7 cellular contexts compared by ENCODE assay signal in genomic region chr16:88193706-88194396, GRCh38.
DNase-seq lines count a peak whose midpoint lies in the region; ATAC-seq and TF ChIP-seq lines count a peak whose summit lies in the region.
"Not testable (repeated sequence)": the region's sequence is repeated elsewhere in the genome, so short reads cannot be mapped to it uniquely, and the experiment has no call there.

No MANE protein-coding gene starts in this region.

- peak; percentile 72 to 92 (median 88) for ATAC-seq in right lobe of liver
- peak; percentile 85 to 88 for ATAC-seq in gastrocnemius medialis

- H3K27me3 ChIP-seq in GM06990 (replicated peaks; ENCODE audit: control insufficient read depth, insufficient read depth, low read length); right lobe of liver; gastrocnemius medialis: not testable (repeated sequence)
- H3K27me3 ChIP-seq in esophagus squamous epithelium, result peaks cover 0 to 36% (median 0%) of the 10 kb centered on the region in 4 donors

- TF ChIP-seq POLR2A in esophagus squamous epithelium (IDR thresholded peaks at IDR 0.05); right lobe of liver (IDR thresholded peaks at IDR 0.05); gastrocnemius medialis (IDR thresholded peaks at IDR 0.05): not testable (repeated sequence)

- in situ Hi-C loops in gastrocnemius medialis (cut with MboI; ENCODE audit: low sequenced_read_pairs in 4 of 4), result loop anchor here in 2 of 4 donors (25.0 kb wide), 1 partner anchor 218 kb away; no protein-coding TSS in a partner anchor

- H3K4me1 ChIP-seq in esophagus squamous epithelium, result peaks cover 3 to 21% (median 7%) of the 10 kb centered on the region in 3 donors
- H3K4me1 ChIP-seq in right lobe of liver, result not testable (repeated sequence)
- H3K4me1 ChIP-seq in gastrocnemius medialis, result peaks cover 7 to 11% of the 10 kb centered on the region in 2 donors

- 64 to 70% methylated on average over 6 of the region's 15 CpGs for WGBS in esophagus squamous epithelium, 2 donors
- WGBS in right lobe of liver (ENCODE audit: insufficient coverage, low coverage, low lambda C conversion rate, missing lambda C conversion rate), result 29% methylated on average over 6 of the region's 15 CpGs

- TF ChIP-seq CTCF in GM06990 (IDR thresholded peaks at IDR 0.05; ENCODE audit: insufficient read depth, low read length, poor library complexity, severe bottlenecking), result peak; percentile 54
- TF ChIP-seq CTCF in esophagus squamous epithelium (IDR thresholded peaks at IDR 0.05), result peak; percentile 20 to 79 (median 70)
- TF ChIP-seq CTCF in right lobe of liver (IDR thresholded peaks at IDR 0.05), result peak; percentile 42 to 60 (median 47)
- TF ChIP-seq CTCF in gastrocnemius medialis (IDR thresholded peaks at IDR 0.05 in 4 of 5, conservative IDR thresholded peaks at IDR 0.05 in 1 of 5), result peak; percentile 50 to 77 (median 72)

- H3K36me3 ChIP-seq in GM06990 (ENCODE audit: control insufficient read depth, insufficient read depth, low read length); esophagus squamous epithelium; right lobe of liver; gastrocnemius medialis: not testable (repeated sequence)

- intact Hi-C loops in esophagus squamous epithelium (cut with DNase I); right lobe of liver (cut with DNase I): not testable (repeated sequence)
- intact Hi-C loops in gastrocnemius medialis (cut with DNase I; ENCODE audit: low total_unique reads), result loop anchor here (1.0 to 2.0 kb wide), 2 partner anchors 73 to 243 kb away; no protein-coding TSS in a partner anchor

- H3K27ac ChIP-seq in esophagus squamous epithelium (peak overlapping the region in 2 of 4 donors; percentile 19 to 59), gastrocnemius medialis (peak overlapping the region; percentile 73 to 79 (median 76))
- H3K27ac ChIP-seq in right lobe of liver, result not testable (repeated sequence)

- not testable (repeated sequence) for H3K9me3 ChIP-seq in esophagus squamous epithelium, right lobe of liver, gastrocnemius medialis

- DNase-seq in GM06990 (ENCODE audit: extremely low read depth, insufficient read length) (peak; percentile 22), NCI-H1092 (lab: John Stamatoyannopoulos, UW) (peak; percentile 56), SHP77 (lab: John Stamatoyannopoulos, UW) (peak; percentile 78 to 87), right lobe of liver (peak in 1 of 3 donors; percentile 51), gastrocnemius medialis (peak; percentile 45 to 61)
- DNase-seq in activated naive CD4-positive, alpha-beta T cell treated with anti-CD3 and anti-CD28 coated beads, Interleukin-2, amount 50 U/mL, for 16 hours, result peak; percentile 30
- DNase-seq in esophagus squamous epithelium (lab: John Stamatoyannopoulos, UW), result not testable (repeated sequence)

- H3K4me3 ChIP-seq in GM06990 (replicated peaks; ENCODE audit: low read depth, low read length); right lobe of liver: not testable (repeated sequence)
- H3K4me3 ChIP-seq in esophagus squamous epithelium, result peak overlapping the region in 2 of 4 donors; percentile 4 to 23
- H3K4me3 ChIP-seq in gastrocnemius medialis, result peak overlapping the region; percentile 25 to 35 (median 34)
